ENCODE assay signal across 8 cellular contexts in the genomic region with DNA sequence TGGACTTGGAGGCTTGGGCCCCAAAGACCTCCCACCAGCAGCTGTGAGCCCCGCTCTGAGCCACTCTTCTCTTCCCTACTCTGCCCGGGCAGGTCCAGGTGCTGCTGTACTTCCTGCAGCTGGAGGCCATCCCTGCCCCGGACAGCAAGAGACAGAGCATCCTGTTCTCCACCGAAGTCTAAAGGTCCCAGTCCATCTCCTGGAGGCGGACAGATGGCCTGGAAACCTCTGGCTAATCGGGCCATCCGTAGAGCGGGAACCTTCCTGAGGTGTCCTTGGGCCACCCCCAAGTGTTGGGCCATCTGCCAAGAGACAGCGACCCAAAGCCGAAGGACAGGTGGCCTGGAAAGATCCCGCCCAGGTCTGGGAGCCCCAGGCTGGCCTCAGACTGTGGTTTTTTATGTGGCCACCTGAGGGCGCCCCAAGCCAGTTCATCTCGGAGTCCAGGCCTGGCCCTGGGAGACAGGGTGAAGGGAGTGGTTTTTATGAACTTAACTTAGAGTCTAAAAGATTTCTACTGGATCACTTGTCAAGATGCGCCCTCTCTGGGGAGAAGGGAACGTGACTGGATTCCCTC.
A peak's percentile ranks its signal among the peaks of the same experiment; 100 is the strongest.
DNase-seq lines count a peak whose midpoint lies in the region; ATAC-seq and TF ChIP-seq lines count a peak whose summit lies in the region.

No MANE protein-coding gene starts in this region.

- H3F3A ChIP-seq in GM23338 (replicated peaks; ENCODE audit: low read depth) (no peaks in the 10 kb centered on the region), OCI-LY1 (ENCODE audit: insufficient read depth, low read length) (no peaks in the 10 kb centered on the region)

- H3K79me2 ChIP-seq in GM23338 (replicated peaks; ENCODE audit: insufficient read depth), result no peaks in the 10 kb centered on the region
- no peaks in the 10 kb centered on the region for H3K79me2 ChIP-seq in OCI-LY1 (ENCODE audit: insufficient read depth, low read length)
- no peaks in the 10 kb centered on the region for H3K79me2 ChIP-seq in parathyroid adenoma

- H3K9me2 ChIP-seq in GM23338 (ENCODE audit: insufficient read depth), result no peaks in the 10 kb centered on the region
- no peaks in the 10 kb centered on the region for H3K9me2 ChIP-seq in OCI-LY1 (ENCODE audit: low read depth, low read length)

- peak; percentile 51 for DNase-seq in AG10803 (ENCODE audit: low read depth)
- peak; percentile 67 for DNase-seq in GM23338 (ENCODE audit: low spot score)
- peak; percentile 43 to 67 for DNase-seq in activated T-cell treated with anti-CD3 and anti-CD28 coated beads, Interleukin-2, amount 50 U/mL, for 72 hours
- peak; percentile 73 for DNase-seq in fibroblast of the aortic adventitia (ENCODE audit: low read depth)
- no peak for DNase-seq in NCI-H128 (lab: John Stamatoyannopoulos, UW; ENCODE audit: unreplicated experiment)

- H3K36me3 ChIP-seq in GM23338 (ENCODE audit: insufficient read depth) (no peaks in the 10 kb centered on the region), OCI-LY1 (ENCODE audit: insufficient read depth, low read length) (peaks cover 30% of the 10 kb centered on the region; the same call in 1 of the 2 replicates), parathyroid adenoma (ENCODE audit: control insufficient read depth, insufficient read depth, low read length) (no peaks in the 10 kb centered on the region)

- no peaks in the 10 kb centered on the region for H3K4me1 ChIP-seq in GM23338 (ENCODE audit: insufficient read depth)
- H3K4me1 ChIP-seq in OCI-LY1 (ENCODE audit: insufficient read depth, low read length, severe bottlenecking), result no peaks in the 10 kb centered on the region
- no peaks in the 10 kb centered on the region for H3K4me1 ChIP-seq in parathyroid adenoma

- peaks cover 16% of the 10 kb centered on the region for H3K36me3 Mint-ChIP-seq in GM23338 (ENCODE audit: low read depth)
- no peaks in the 10 kb centered on the region for H3K36me3 Mint-ChIP-seq in activated T-cell treated with anti-CD3 and anti-CD28 coated beads, Interleukin-2, amount 50 U/mL, for 72 hours (ENCODE audit: insufficient read depth in 2 of 2)

- no peaks in the 10 kb centered on the region for H3K27me3 ChIP-seq in GM23338 (ENCODE audit: insufficient read depth)
- no peaks in the 10 kb centered on the region for H3K27me3 ChIP-seq in OCI-LY1 (ENCODE audit: insufficient read depth, low read length)
- H3K27me3 ChIP-seq in parathyroid adenoma (ENCODE audit: control insufficient read depth, insufficient read depth, low read length), result no peaks in the 10 kb centered on the region

- no peaks in the 10 kb centered on the region for H4K20me1 ChIP-seq in GM23338 (replicated peaks; ENCODE audit: insufficient read depth)
- no peaks in the 10 kb centered on the region for H4K20me1 ChIP-seq in OCI-LY1 (ENCODE audit: insufficient read depth, low read length)

- no peaks in the 10 kb centered on the region for H3K9me3 Mint-ChIP-seq in GM23338
- H3K9me3 Mint-ChIP-seq in activated T-cell treated with anti-CD3 and anti-CD28 coated beads, Interleukin-2, amount 50 U/mL, for 72 hours, result no peaks in the 10 kb centered on the region

- ATAC-seq in GM23338 (peak; percentile 68), HG02981 (IDR thresholded peaks at IDR 0.05; ENCODE audit: unreplicated experiment) (no peak)
- ATAC-seq in activated T-cell treated with anti-CD3 and anti-CD28 coated beads, Interleukin-2, amount 50 U/mL, for 72 hours (replicated peaks in 1 of 2), result no peak

- H3K4me2 ChIP-seq in GM23338, result no peak overlapping the region
- no peak overlapping the region for H3K4me2 ChIP-seq in OCI-LY1 (ENCODE audit: low read length)
- no peak overlapping the region for H3K4me2 ChIP-seq in parathyroid adenoma (ENCODE audit: low read length)

- H3K9ac ChIP-seq in OCI-LY1 (ENCODE audit: low read length), result no peak overlapping the region
- H3K9ac ChIP-seq in parathyroid adenoma, result no peak overlapping the region

- H2AFZ ChIP-seq in GM23338 (no peak overlapping the region), OCI-LY1 (ENCODE audit: low read length) (no peak overlapping the region), parathyroid adenoma (no peak overlapping the region)

- no peak overlapping the region for H3K27ac Mint-ChIP-seq in GM23338
- no peak overlapping the region for H3K27ac Mint-ChIP-seq in activated T-cell treated with anti-CD3 and anti-CD28 coated beads, Interleukin-2, amount 50 U/mL, for 72 hours

- no peaks in the 10 kb centered on the region; the same call in 2 of the 3 replicates for H3K4me1 Mint-ChIP-seq in GM23338
- H3K4me1 Mint-ChIP-seq in activated T-cell treated with anti-CD3 and anti-CD28 coated beads, Interleukin-2, amount 50 U/mL, for 72 hours (ENCODE audit: low read depth), result no peaks in the 10 kb centered on the region

- no peaks in the 10 kb centered on the region for H3K9me3 ChIP-seq in OCI-LY1 (ENCODE audit: low read length)
- no peaks in the 10 kb centered on the region for H3K9me3 ChIP-seq in parathyroid adenoma (ENCODE audit: control insufficient read depth, low read length)

- H3K27ac ChIP-seq in GM23338 (ENCODE audit: low read depth) (no peak overlapping the region), OCI-LY1 (ENCODE audit: low read depth, low read length, poor library complexity, severe bottlenecking) (no peak overlapping the region), parathyroid adenoma (no peak overlapping the region)

- peak; percentile 57 for TF ChIP-seq CTCF in AG10803 (conservative IDR thresholded peaks at IDR 0.05; ENCODE audit: low read length)
- TF ChIP-seq CTCF in GM23338 (conservative IDR thresholded peaks at IDR 0.05; ENCODE audit: low read depth in 2 of 2), result peak; percentile 15 to 28; a peak in 1 of 4 replicates
- TF ChIP-seq CTCF in OCI-LY1 (IDR thresholded peaks at IDR 0.05; ENCODE audit: low read length), result peak; percentile 63
- peak; percentile 65 for TF ChIP-seq CTCF in fibroblast of the aortic adventitia (IDR thresholded peaks at IDR 0.05; ENCODE audit: insufficient read depth, low read length)
- peak; percentile 66 for TF ChIP-seq CTCF in parathyroid adenoma (IDR thresholded peaks at IDR 0.05)

- H3K4me3 ChIP-seq in AG10803 (ENCODE audit: low read length) (no peak overlapping the region), GM23338 (no peak overlapping the region), OCI-LY1 (ENCODE audit: low read depth, low read length, poor library complexity, severe bottlenecking) (no peak overlapping the region), fibroblast of the aortic adventitia (ENCODE audit: low read depth, low read length) (no peak overlapping the region), parathyroid adenoma (ENCODE audit: low read depth, low read length) (no peak overlapping the region)

- no peak overlapping the region for H3K4me3 Mint-ChIP-seq in GM23338
- no peak overlapping the region for H3K4me3 Mint-ChIP-seq in activated T-cell treated with anti-CD3 and anti-CD28 coated beads, Interleukin-2, amount 50 U/mL, for 72 hours

- H3K27me3 Mint-ChIP-seq in GM23338 (ENCODE audit: insufficient read depth, low read depth, poor library complexity), result peaks cover 2% of the 10 kb centered on the region
- H3K27me3 Mint-ChIP-seq in activated T-cell treated with anti-CD3 and anti-CD28 coated beads, Interleukin-2, amount 50 U/mL, for 72 hours (ENCODE audit: low read depth), result no peaks in the 10 kb centered on the region

TF ChIP-seq in GM23338, 12 proteins besides CTCF, POLR2A, EP300 and RAD21 (continues in another document):
- TF ChIP-seq ZNF114 (CRISPR knock-in tag; IDR thresholded peaks at IDR 0.05) (no peak), EZH2 (IDR thresholded peaks at IDR 0.05; ENCODE audit: low read depth, unreplicated experiment) (no peak), EZH2phosphoT487 (IDR thresholded peaks at IDR 0.05; ENCODE audit: unreplicated experiment) (no peak), JUNB (IDR thresholded peaks at IDR 0.05; ENCODE audit: unreplicated experiment) (no peak), POLR2AphosphoS5 (IDR thresholded peaks at IDR 0.05; ENCODE audit: low read depth) (no peak), NANOG (IDR thresholded peaks at IDR 0.05; ENCODE audit: borderline replicate concordance) (no peak), STAT1 (IDR thresholded peaks at IDR 0.05; ENCODE audit: unreplicated experiment) (no peak), CREB1 (CRISPR knock-in tag; IDR thresholded peaks at IDR 0.05; ENCODE audit: low read depth) (no peak), ZNF331 (CRISPR knock-in tag; IDR thresholded peaks at IDR 0.05; ENCODE audit: low read depth) (no peak)
- TF ChIP-seq, protein P1, sequence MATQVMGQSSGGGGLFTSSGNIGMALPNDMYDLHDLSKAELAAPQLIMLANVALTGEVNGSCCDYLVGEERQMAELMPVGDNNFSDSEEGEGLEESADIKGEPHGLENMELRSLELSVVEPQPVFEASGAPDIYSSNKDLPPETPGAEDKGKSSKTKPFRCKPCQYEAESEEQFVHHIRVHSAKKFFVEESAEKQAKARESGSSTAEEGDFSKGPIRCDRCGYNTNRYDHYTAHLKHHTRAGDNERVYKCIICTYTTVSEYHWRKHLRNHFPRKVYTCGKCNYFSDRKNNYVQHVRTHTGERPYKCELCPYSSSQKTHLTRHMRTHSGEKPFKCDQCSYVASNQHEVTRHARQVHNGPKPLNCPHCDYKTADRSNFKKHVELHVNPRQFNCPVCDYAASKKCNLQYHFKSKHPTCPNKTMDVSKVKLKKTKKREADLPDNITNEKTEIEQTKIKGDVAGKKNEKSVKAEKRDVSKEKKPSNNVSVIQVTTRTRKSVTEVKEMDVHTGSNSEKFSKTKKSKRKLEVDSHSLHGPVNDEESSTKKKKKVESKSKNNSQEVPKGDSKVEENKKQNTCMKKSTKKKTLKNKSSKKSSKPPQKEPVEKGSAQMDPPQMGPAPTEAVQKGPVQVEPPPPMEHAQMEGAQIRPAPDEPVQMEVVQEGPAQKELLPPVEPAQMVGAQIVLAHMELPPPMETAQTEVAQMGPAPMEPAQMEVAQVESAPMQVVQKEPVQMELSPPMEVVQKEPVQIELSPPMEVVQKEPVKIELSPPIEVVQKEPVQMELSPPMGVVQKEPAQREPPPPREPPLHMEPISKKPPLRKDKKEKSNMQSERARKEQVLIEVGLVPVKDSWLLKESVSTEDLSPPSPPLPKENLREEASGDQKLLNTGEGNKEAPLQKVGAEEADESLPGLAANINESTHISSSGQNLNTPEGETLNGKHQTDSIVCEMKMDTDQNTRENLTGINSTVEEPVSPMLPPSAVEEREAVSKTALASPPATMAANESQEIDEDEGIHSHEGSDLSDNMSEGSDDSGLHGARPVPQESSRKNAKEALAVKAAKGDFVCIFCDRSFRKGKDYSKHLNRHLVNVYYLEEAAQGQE (IDR thresholded peaks at IDR 0.05; ENCODE audit: unreplicated experiment), result no peak
- TF ChIP-seq, protein P2, sequence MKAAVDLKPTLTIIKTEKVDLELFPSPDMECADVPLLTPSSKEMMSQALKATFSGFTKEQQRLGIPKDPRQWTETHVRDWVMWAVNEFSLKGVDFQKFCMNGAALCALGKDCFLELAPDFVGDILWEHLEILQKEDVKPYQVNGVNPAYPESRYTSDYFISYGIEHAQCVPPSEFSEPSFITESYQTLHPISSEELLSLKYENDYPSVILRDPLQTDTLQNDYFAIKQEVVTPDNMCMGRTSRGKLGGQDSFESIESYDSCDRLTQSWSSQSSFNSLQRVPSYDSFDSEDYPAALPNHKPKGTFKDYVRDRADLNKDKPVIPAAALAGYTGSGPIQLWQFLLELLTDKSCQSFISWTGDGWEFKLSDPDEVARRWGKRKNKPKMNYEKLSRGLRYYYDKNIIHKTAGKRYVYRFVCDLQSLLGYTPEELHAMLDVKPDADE (IDR thresholded peaks at IDR 0.05), result no peak
